Comparison of ENCODE assay signal across 7 cellular contexts in the genomic region with DNA sequence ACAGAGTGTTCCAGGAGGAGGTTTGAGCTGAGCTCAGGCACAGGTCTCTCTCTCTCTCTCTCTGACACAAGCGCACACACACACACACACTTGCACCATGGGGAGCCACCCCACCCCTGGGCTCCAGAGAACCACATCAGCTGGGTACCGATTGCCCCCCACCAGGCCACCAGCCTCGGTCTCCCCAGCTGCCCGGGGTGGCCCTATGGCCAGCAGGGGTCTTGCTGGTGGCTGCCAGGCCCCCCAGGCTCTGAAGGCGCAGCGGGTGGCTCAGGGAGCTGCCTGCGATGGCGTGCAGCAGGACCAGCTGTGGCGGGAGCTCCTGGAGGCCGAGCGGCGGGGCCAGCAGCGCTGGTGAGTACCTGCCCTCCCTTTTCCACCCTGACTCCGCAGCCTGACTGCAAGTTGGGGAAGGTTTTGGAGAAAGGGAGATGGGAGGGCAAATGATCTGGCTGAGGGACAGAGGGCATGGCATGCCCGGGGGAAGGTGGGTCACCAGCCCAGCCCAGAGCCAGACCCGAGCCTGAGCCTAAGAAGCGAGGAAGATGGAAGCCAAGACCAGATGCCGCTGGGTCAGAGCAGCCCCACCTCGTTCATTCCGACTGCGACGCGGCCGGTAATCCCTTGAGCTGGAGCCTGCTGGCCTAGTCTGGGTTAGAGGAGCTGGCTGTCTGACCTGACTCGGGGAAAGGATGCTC. TPM values are rescaled to one million over a fixed set of nuclear protein-coding genes. Genes with fewer than 3 reads are reported as not detected.
DNase-seq lines count a peak whose midpoint lies in the region; ATAC-seq and TF ChIP-seq lines count a peak whose summit lies in the region.

No MANE protein-coding gene starts in this region.

- no peak overlapping the region for H4K5ac ChIP-seq in IMR-90 (ENCODE audit: low read depth, low read length)

- no peaks in the 10 kb centered on the region for H4K20me1 ChIP-seq in IMR-90 (ENCODE audit: insufficient read depth, low read length)

- dilution Hi-C loops in IMR-90 (cut with HindIII; ENCODE audit: low sequenced_read_pairs, unreplicated experiment): no loop called here

- H2AFZ ChIP-seq in IMR-90 (replicated peaks; ENCODE audit: low read length, poor library complexity): peak overlapping the region; percentile 93

- TF ChIP-seq RAD21 in IMR-90 (IDR thresholded peaks at IDR 0.05; ENCODE audit: low read length): no peak

- ATAC-seq in IMR-90 (ENCODE audit: low read depth): peak; percentile 27

- H3K79me1 ChIP-seq in IMR-90 (ENCODE audit: low read depth in 1 of 2, low read length in 2 of 2): no peaks in the 10 kb centered on the region

- H3K9ac ChIP-seq in IMR-90 (ENCODE audit: low read depth, low read length) (peak overlapping the region; percentile 10; the same call in 1 of the 2 replicates), adipocyte (ENCODE audit: low read length) (peak overlapping the region; percentile 63), stomach smooth muscle (ENCODE audit: low read length in 2 of 2) (peak overlapping the region; percentile 60 to 64)

- no peak overlapping the region for H2BK5ac ChIP-seq in IMR-90 (ENCODE audit: low read depth, low read length, poor library complexity, severe bottlenecking)

- no peak for TF ChIP-seq CTCF in IMR-90 (conservative IDR thresholded peaks at IDR 0.05; ENCODE audit: low read depth, low read length)

- H3K27me3 ChIP-seq in IMR-90 (ENCODE audit: control insufficient read depth, insufficient read depth, low read length): no peaks in the 10 kb centered on the region; the same call in 1 of the 2 replicates
- peaks cover 23% of the 10 kb centered on the region for H3K27me3 ChIP-seq in adipocyte (replicated peaks; ENCODE audit: control insufficient read depth, insufficient read depth, low read length)
- H3K27me3 ChIP-seq in stomach smooth muscle (ENCODE audit: control insufficient read depth in 1 of 2, insufficient read depth in 2 of 2, low read length in 2 of 2): peaks cover 0 to 5% of the 10 kb centered on the region in 2 donors

- no peak overlapping the region for H3K18ac ChIP-seq in IMR-90 (ENCODE audit: low read depth, low read length)

- POLR2A ChIA-PET in IMR-90 (lab: Charles Lee; ENCODE audit: unreplicated experiment): no interaction called here

- H3K9me1 ChIP-seq in IMR-90 (ENCODE audit: insufficient read depth, low read length): peaks cover 2% of the 10 kb centered on the region; the same call in 1 of the 2 replicates

- H3K4me3 ChIP-seq in IMR-90 (ENCODE audit: insufficient read depth, low read depth, low read length): peak overlapping the region; percentile 48
- peak overlapping the region; percentile 81 for H3K4me3 ChIP-seq in adipocyte (ENCODE audit: low read length)
- peak overlapping the region; percentile 84 to 85 for H3K4me3 ChIP-seq in stomach smooth muscle (ENCODE audit: low read length in 2 of 2)

- H3K9me3 ChIP-seq in IMR-90 (ENCODE audit: control insufficient read depth, insufficient read depth, low read length) (no peaks in the 10 kb centered on the region), adipocyte (ENCODE audit: control insufficient read depth, low read length) (no peaks in the 10 kb centered on the region), stomach smooth muscle (ENCODE audit: control insufficient read depth in 2 of 2, low read length in 2 of 2) (no peaks in the 10 kb centered on the region)

- H2BK15ac ChIP-seq in IMR-90 (ENCODE audit: low read depth, low read length): no peak overlapping the region

- DNase-seq in IMR-90 (no peak), adipocyte (ENCODE audit: low read depth) (peak; percentile 15), iPS-NIHi11 (ENCODE audit: low spot score) (peak; percentile 35), NCI-H1048 (lab: John Stamatoyannopoulos, UW) (no peak)
- no peak for DNase-seq in central memory CD4-positive, alpha-beta T cell
- no peak for DNase-seq in effector CD4-positive, alpha-beta T cell

- BruUV-seq in IMR-90 (replicated peaks; lab: Mats Ljungman, UMichigan): no TSS peak

- no peak overlapping the region for H2BK20ac ChIP-seq in IMR-90 (ENCODE audit: low read depth, low read length)

- no peaks in the 10 kb centered on the region for H3K36me3 ChIP-seq in IMR-90 (ENCODE audit: control insufficient read depth, insufficient read depth, low read length)
- no peaks in the 10 kb centered on the region for H3K36me3 ChIP-seq in adipocyte (ENCODE audit: control insufficient read depth, insufficient read depth, low read length, severe bottlenecking)
- H3K36me3 ChIP-seq in stomach smooth muscle (ENCODE audit: control insufficient read depth in 2 of 2, insufficient read depth in 2 of 2, low read length in 2 of 2): no peaks in the 10 kb centered on the region

- H3K56ac ChIP-seq in IMR-90 (ENCODE audit: extremely low read depth, insufficient read depth, low read length): no peak overlapping the region

- H3K23ac ChIP-seq in IMR-90 (ENCODE audit: low read depth, low read length): no peak overlapping the region

- peak overlapping the region; percentile 37; the same call in 1 of the 2 replicates for H3K14ac ChIP-seq in IMR-90 (replicated peaks; ENCODE audit: low read depth, low read length)

- peak overlapping the region; percentile 88 for H3K4me2 ChIP-seq in IMR-90 (ENCODE audit: low read depth, low read length)

- no peak for TF ChIP-seq POLR2A in IMR-90 (IDR thresholded peaks at IDR 0.05; ENCODE audit: low read depth, low read length)

- peak overlapping the region; percentile 7 to 14; a peak in 1 of 4 replicates for H4K8ac ChIP-seq in IMR-90 (ENCODE audit: low read depth in 2 of 2, low read length in 2 of 2)

- H3K27ac ChIP-seq in IMR-90 (ENCODE audit: insufficient read depth, low read length) (no peak overlapping the region), stomach smooth muscle (ENCODE audit: low read length) (no peak overlapping the region)

- in situ Hi-C loops in IMR-90 (cut with MboI; ENCODE audit: low sequenced_read_pairs): loop anchor here (5.0 to 25.0 kb wide), 2 partner anchors 309 to 629 kb away; no protein-coding TSS in a partner anchor

- 11% methylated on average over 9 of the region's 25 CpGs; no CpG with 5 or more reads in 1 of the 2 experiments for WGBS in IMR-90 (ENCODE audit: extremely low coverage in 2 of 2, insufficient read length in 1 of 2), 2 experiments

- H2AK5ac ChIP-seq in IMR-90 (ENCODE audit: low read depth, low read length): no peak overlapping the region; the same call in 1 of the 2 replicates

- no peak overlapping the region for H3K4ac ChIP-seq in IMR-90 (ENCODE audit: low read depth, low read length)

- intact Hi-C loops in IMR-90 (cut with micrococcal nuclease): loop anchor here (2.0 to 10.0 kb wide), 3 partner anchors 171 to 644 kb away; no protein-coding TSS in a partner anchor

- no peak overlapping the region for H2BK120ac ChIP-seq in IMR-90 (ENCODE audit: low read depth, low read length)

- H2AK9ac ChIP-seq in IMR-90 (replicated peaks; ENCODE audit: low read depth, low read length, poor library complexity): peak overlapping the region; percentile 74

- H3K4me1 ChIP-seq in IMR-90 (ENCODE audit: control insufficient read depth, insufficient read depth, low read length): peaks cover 10% of the 10 kb centered on the region
- peaks cover 11% of the 10 kb centered on the region for H3K4me1 ChIP-seq in adipocyte (ENCODE audit: control insufficient read depth, insufficient read depth, low read length)
- peaks cover 27% of the 10 kb centered on the region for H3K4me1 ChIP-seq in stomach smooth muscle (ENCODE audit: control insufficient read depth, insufficient read depth, low read length)

- CTCF ChIA-PET in IMR-90 (lab: Yijun Ruan, JAX): interaction anchor here (0.5 to 2.7 kb wide), 20 partner anchors 10 to 451 kb away, joined by 3 to 14 read pairs (median 4); partner anchors contain the start of genes ROCK2 and SLC66A3

- H4K91ac ChIP-seq in IMR-90 (ENCODE audit: insufficient read depth, low read depth, low read length): no peak overlapping the region

TF ChIP-seq in IMR-90, 13 proteins besides CTCF, POLR2A, EP300 and RAD21:
- TF ChIP-seq MAZ (IDR thresholded peaks at IDR 0.05; ENCODE audit: borderline replicate concordance, low read depth, low read length) (no peak), RFX5 (IDR thresholded peaks at IDR 0.05; ENCODE audit: low read depth, low read length) (no peak), RCOR1 (IDR thresholded peaks at IDR 0.05; ENCODE audit: insufficient replicate concordance, low read length) (no peak), CEBPB (IDR thresholded peaks at IDR 0.05; ENCODE audit: low read depth, low read length) (no peak), FOS (IDR thresholded peaks at IDR 0.05; ENCODE audit: low read depth, low read length) (no peak), USF2 (IDR thresholded peaks at IDR 0.05; ENCODE audit: low read depth, low read length) (no peak), CHD1 (IDR thresholded peaks at IDR 0.05; ENCODE audit: low read depth, low read length) (no peak)
- TF ChIP-seq, protein P1, sequence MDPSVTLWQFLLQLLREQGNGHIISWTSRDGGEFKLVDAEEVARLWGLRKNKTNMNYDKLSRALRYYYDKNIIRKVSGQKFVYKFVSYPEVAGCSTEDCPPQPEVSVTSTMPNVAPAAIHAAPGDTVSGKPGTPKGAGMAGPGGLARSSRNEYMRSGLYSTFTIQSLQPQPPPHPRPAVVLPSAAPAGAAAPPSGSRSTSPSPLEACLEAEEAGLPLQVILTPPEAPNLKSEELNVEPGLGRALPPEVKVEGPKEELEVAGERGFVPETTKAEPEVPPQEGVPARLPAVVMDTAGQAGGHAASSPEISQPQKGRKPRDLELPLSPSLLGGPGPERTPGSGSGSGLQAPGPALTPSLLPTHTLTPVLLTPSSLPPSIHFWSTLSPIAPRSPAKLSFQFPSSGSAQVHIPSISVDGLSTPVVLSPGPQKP (IDR thresholded peaks at IDR 0.05; ENCODE audit: borderline replicate concordance, low read depth, low read length): no peak

RNA-seq across cellular contexts. Expression of gene SLC66A3, which starts 21.9 kb away (rescaled TPM):
- 18.1 and 18.9 TPM in 2 replicates for total RNA-seq in IMR-90 (2012; rRNA removed)
- 25.2 and 27.0 TPM in 2 replicates for polyA plus RNA-seq in IMR-90 (2012; rRNA removed)
- 11.2 and 30.6 TPM in 2 replicates for polyA plus RNA-seq in IMR-90 (2012; cell fraction: cytosol; rRNA removed)
- polyA plus RNA-seq in IMR-90 (2012; cell fraction: nucleus; rRNA removed; ENCODE audit: low replicate concordance): 14.2 and 15.3 TPM in 2 replicates

Comparison
In these comparisons a context has a peak if more than half of its experiments do, and no peak if none do; other contexts are left out.
1. DNase-seq: peak in adipocyte (single experiment) and iPS-NIHi11 (single experiment); none in IMR-90 (single experiment), central memory CD4-positive, alpha-beta T cell (single experiment), NCI-H1048 (single experiment) and effector CD4-positive, alpha-beta T cell (single experiment).
2. H3K9ac ChIP-seq: peak in every context shown above with its lines; median percentile 63 in adipocyte; 62 in stomach smooth muscle; 10 in IMR-90.
3. Peak in every context shown above with its lines, with median percentiles within 50 percentile points of each other: H3K4me3 ChIP-seq.